In genomic region chr9:126805546-126806262, GRCh38 we compare ENCODE assay signal across 8 cellular contexts. TPM values are rescaled to one million over a fixed set of nuclear protein-coding genes. Genes with fewer than 3 reads are reported as not detected.
DNase-seq lines count a peak whose midpoint lies in the region; ATAC-seq and TF ChIP-seq lines count a peak whose summit lies in the region.

No MANE protein-coding gene starts in this region.

- intact Hi-C loops in PC-9 (cut with micrococcal nuclease; ENCODE audit: unreplicated experiment) (no loop called here), psoas muscle (cut with DNase I) (no loop called here), aorta (cut with DNase I) (no loop called here)

- TF ChIP-seq CTCF in PC-9 (conservative IDR thresholded peaks at IDR 0.05) (no peak; the same call in 1 of the 2 replicates), psoas muscle (IDR thresholded peaks at IDR 0.05) (no peak)

- H2AFZ ChIP-seq in PC-9 = peak overlapping the region; percentile 93

- H4K20me1 ChIP-seq in PC-9 (ENCODE audit: insufficient read depth) = peaks cover 32% of the 10 kb centered on the region

- 5 to 11% (median 7%) methylated on average over 8 of the region's 8 CpGs for WGBS in psoas muscle, 3 donors
- WGBS in aorta, 2 donors = 13 to 16% methylated on average over 8 of the region's 8 CpGs

- DNase-seq in NCI-H1105 treated with DMSO at 0.1 percent for 48 hours (lab: John Stamatoyannopoulos, UW) (peak; percentile 1), NCI-H1105 (lab: John Stamatoyannopoulos, UW) (no peak), PC-9 (peak; percentile 69 to 91), germinal center (ENCODE audit: low spot score) (peak; percentile 52), psoas muscle (peak; percentile 83 to 94), aorta (peak in 1 of 2 donors; percentile 61)
- DNase-seq in activated T-helper 1 cell treated with anti-CD3 and anti-CD28 coated beads, Interleukin-2, amount 50 U/mL, for 16 hours (ENCODE audit: low read depth in 1 of 2, low spot score in 1 of 2) = peak; percentile 51 to 71

- no peaks in the 10 kb centered on the region for H3K27me3 ChIP-seq in PC-9 (ENCODE audit: insufficient read depth, low read depth)
- H3K27me3 ChIP-seq in psoas muscle (ENCODE audit: insufficient read depth in 3 of 3, low read length in 2 of 3) = no peaks in the 10 kb centered on the region
- H3K27me3 ChIP-seq in aorta (ENCODE audit: control insufficient read depth in 1 of 2, insufficient read depth in 2 of 2, low read length in 1 of 2) = no peaks in the 10 kb centered on the region

- CTCF ChIA-PET in PC-9 (lab: Charles Lee) = no interaction called here

- ATAC-seq in HG02885 (IDR thresholded peaks at IDR 0.05; ENCODE audit: poor library complexity, unreplicated experiment) (peak; percentile 67), psoas muscle (peak; percentile 87 to 91 (median 90)), aorta (ENCODE audit: low FRiP score) (peak; percentile 17)

- peaks cover 41% of the 10 kb centered on the region for H3F3A ChIP-seq in PC-9 (ENCODE audit: insufficient read depth, low read depth)

- peaks cover 53% of the 10 kb centered on the region for H3K79me2 ChIP-seq in PC-9 (ENCODE audit: low read depth)

- H3K36me3 ChIP-seq in PC-9 (ENCODE audit: low read depth) (peaks cover 9% of the 10 kb centered on the region; the same call in 1 of the 2 replicates), psoas muscle (ENCODE audit: insufficient read depth in 1 of 2, low read depth in 1 of 2) (peaks cover 0 to 20% of the 10 kb centered on the region in 2 donors), aorta (ENCODE audit: control insufficient read depth in 1 of 2, insufficient read depth in 2 of 2, low read length in 1 of 2) (no peaks in the 10 kb centered on the region)

- peak overlapping the region; percentile 96 for H3K4me2 ChIP-seq in PC-9

- H3K4me1 ChIP-seq in PC-9 (replicated peaks; ENCODE audit: insufficient read depth) (peaks cover 55% of the 10 kb centered on the region), psoas muscle (peaks cover 43% of the 10 kb centered on the region), aorta (ENCODE audit: control insufficient read depth in 1 of 2, insufficient read depth in 2 of 2, low read length in 2 of 2) (peaks cover 0 to 3% of the 10 kb centered on the region in 2 donors)

- BruUV-seq in PC-9 (replicated peaks; lab: Mats Ljungman, UMichigan) = TSS peak; percentile 61

- H3K9me3 ChIP-seq in PC-9 (ENCODE audit: insufficient read depth, low read depth) (no peaks in the 10 kb centered on the region), psoas muscle (no peaks in the 10 kb centered on the region), aorta (ENCODE audit: control insufficient read depth, low read length) (no peaks in the 10 kb centered on the region)

- H3K27ac ChIP-seq in PC-9 = peak overlapping the region; percentile 87
- H3K27ac ChIP-seq in psoas muscle = peak overlapping the region; percentile 100
- peak overlapping the region in 1 of 2 donors; percentile 60 for H3K27ac ChIP-seq in aorta (ENCODE audit: low read depth in 1 of 2, low read length in 2 of 2)

- POLR2A ChIA-PET in PC-9 (lab: Charles Lee; ENCODE audit: unreplicated experiment) = no interaction called here

- H3K9me2 ChIP-seq in PC-9 (ENCODE audit: insufficient read depth) = no peaks in the 10 kb centered on the region

- H3K4me3 ChIP-seq in PC-9 = peak overlapping the region; percentile 80
- peak overlapping the region; percentile 97 for H3K4me3 ChIP-seq in psoas muscle
- H3K4me3 ChIP-seq in aorta (ENCODE audit: low read length in 2 of 2) = peak overlapping the region; percentile 74 to 78

RNA-seq across cellular contexts. Expression of gene ZBTB43, which starts 0.9 kb away (rescaled TPM):
- total RNA-seq in PC-9 (2021) = 12.1 and 18.4 TPM in 2 replicates
- 10 to 100 TPM; 26.5 to 98.3 (median 76.6) TPM for total RNA-seq in psoas muscle
- polyA plus RNA-seq in psoas muscle = 10 to 100 TPM; 19.5 to 48.2 (median 30.5) TPM
- total RNA-seq in aorta = 10 to 100 TPM; 12.8 to 18.4 TPM
- 1 to 10 TPM in 1 of 2 donors, under 1 TPM in 1; 0.75 to 3.7 TPM for polyA plus RNA-seq in aorta

RNA-seq across cellular contexts. Expression of gene ZBTB34, which starts 54.7 kb away (rescaled TPM):
- 8.2 and 9.0 TPM in 2 replicates for total RNA-seq in PC-9 (2021)
- 1 to 10 TPM; 4.4 to 7.3 (median 5.5) TPM for total RNA-seq in psoas muscle
- polyA plus RNA-seq in psoas muscle = 1 to 10 TPM; 2.0 to 5.0 (median 2.1) TPM
- total RNA-seq in aorta = 10 to 100 TPM; 10.5 to 12.4 TPM
- 1 to 10 TPM; 2.1 to 2.3 TPM for polyA plus RNA-seq in aorta

Comparison
In these comparisons a context has a peak if more than half of its experiments do, and no peak if none do; other contexts are left out.
1. ATAC-seq: peak in every context shown above with its lines; median percentile 90 in psoas muscle; 67 in HG02885; 17 in aorta.